ENCODE assay signal across 11 cellular contexts in the genomic region with DNA sequence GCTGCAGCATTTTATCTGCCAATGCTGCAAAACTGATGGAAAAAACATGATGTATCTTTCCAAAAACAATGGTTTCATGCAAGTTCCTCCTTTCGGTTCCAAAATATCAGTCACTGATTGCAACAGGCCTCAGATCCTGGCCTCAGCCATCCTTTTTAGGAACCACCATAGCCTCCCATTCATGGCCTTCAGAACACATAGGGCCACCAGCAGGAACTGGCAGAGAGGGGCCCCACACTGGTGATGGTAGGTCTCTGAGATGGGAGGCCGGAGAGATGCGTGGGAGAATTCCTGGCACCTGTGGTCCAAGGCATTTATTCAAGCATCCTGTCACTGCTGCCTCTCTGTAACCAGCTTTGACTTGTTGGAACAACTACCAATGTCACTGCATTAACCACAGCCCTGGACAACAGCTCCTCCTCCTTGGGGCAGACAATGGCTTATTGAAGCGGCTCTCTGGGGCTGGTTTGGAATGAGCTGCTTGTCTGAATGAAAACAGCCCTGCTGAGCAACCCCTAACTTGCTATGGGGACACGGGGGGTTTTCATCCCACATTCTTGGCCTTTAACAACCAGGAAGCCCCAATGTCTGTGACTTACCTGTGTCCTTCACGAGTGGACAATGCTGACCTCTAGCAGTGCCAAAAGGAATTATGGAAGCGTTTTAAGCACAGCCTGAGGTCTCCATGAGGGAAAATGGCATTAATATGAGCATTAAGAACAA.
A peak's percentile ranks its signal among the peaks of the same experiment; 100 is the strongest.
DNase-seq lines count a peak whose midpoint lies in the region; ATAC-seq, FAIRE-seq and TF ChIP-seq lines count a peak whose summit lies in the region.
"Had no signal": no experiment of that assay in that cellular context is flagged by ENCODE, and none has a peak within 500 bp of the region (broad histone marks: within the 10 kb centered on the region; RNA-seq: fewer than 3 reads in every experiment).

No MANE protein-coding gene starts in this region.

- H3K36me3 ChIP-seq in OCI-LY1 (ENCODE audit: insufficient read depth, low read length), result no peaks in the 10 kb centered on the region
- H3K36me3 ChIP-seq in ectodermal cell (ENCODE audit: control insufficient read depth, insufficient read depth, low read length), result no peaks in the 10 kb centered on the region
- no peaks in the 10 kb centered on the region for H3K36me3 ChIP-seq in upper lobe of right lung
- H3K36me3 ChIP-seq: thyroid gland had no signal

- H3K9me2 ChIP-seq in OCI-LY1 (ENCODE audit: low read depth, low read length), result no peaks in the 10 kb centered on the region

- TF ChIP-seq CTCF in OCI-LY1 (IDR thresholded peaks at IDR 0.05; ENCODE audit: low read length) (no peak), mesothelial cell of epicardium (IDR thresholded peaks at IDR 0.05; ENCODE audit: unreplicated experiment) (no peak), upper lobe of right lung (IDR thresholded peaks at IDR 0.05) (no peak)

- H3K27me3 ChIP-seq in OCI-LY1 (ENCODE audit: insufficient read depth, low read length), result no peaks in the 10 kb centered on the region
- no peaks in the 10 kb centered on the region for H3K27me3 ChIP-seq in ectodermal cell (ENCODE audit: control insufficient read depth, insufficient read depth, low read length, poor library complexity, severe bottlenecking)
- no peaks in the 10 kb centered on the region for H3K27me3 ChIP-seq in upper lobe of right lung
- H3K27me3 ChIP-seq: thyroid gland had no signal

- no peak for DNase-seq in mesothelial cell of epicardium (ENCODE audit: low spot score in 2 of 2, unreplicated experiment in 2 of 2)
- DNase-seq in upper lobe of right lung, result no peak
- DNase-seq in cerebellum (ENCODE audit: low spot score), result no peak
- no peak for DNase-seq in urothelium cell line (ENCODE audit: low spot score)
- DNase-seq: activated naive CD8-positive, alpha-beta T cell treated with anti-CD3 and anti-CD28 coated beads, Interleukin-2, amount 10 ng/mL, durations not matched to agents 7 days and 5 days; NCI-H446 treated with DMSO at 0.1 percent for 48 hours; stimulated activated CD4-positive, alpha-beta T cell treated with anti-CD3 and anti-CD28 coated beads, Interleukin-12 subunit alpha, Interleukin-12 subunit beta, amount 100 ng/mL, for 4 hours; thyroid gland had no signal

- H3K27ac ChIP-seq in OCI-LY1 (ENCODE audit: low read depth, low read length, poor library complexity, severe bottlenecking) (peak overlapping the region; percentile 56), ectodermal cell (ENCODE audit: insufficient read depth, low read depth, low read length, poor library complexity, severe bottlenecking) (peak overlapping the region; percentile 9), upper lobe of right lung (no peak overlapping the region)

- H3K27me3 Mint-ChIP-seq in mesothelial cell of epicardium (ENCODE audit: low read depth), result no peaks in the 10 kb centered on the region

- no peak overlapping the region for H3K9ac ChIP-seq in OCI-LY1 (ENCODE audit: low read length)

- H3K9me3 ChIP-seq in OCI-LY1 (ENCODE audit: low read length) (no peaks in the 10 kb centered on the region), ectodermal cell (ENCODE audit: control insufficient read depth, low read length) (no peaks in the 10 kb centered on the region), upper lobe of right lung (no peaks in the 10 kb centered on the region)
- H3K9me3 ChIP-seq: thyroid gland had no signal

- H3K27ac Mint-ChIP-seq in mesothelial cell of epicardium, result peak overlapping the region; percentile 62
- H3K27ac Mint-ChIP-seq: activated naive CD8-positive, alpha-beta T cell treated with anti-CD3 and anti-CD28 coated beads, Interleukin-2, amount 10 ng/mL, durations not matched to agents 7 days and 5 days had no signal

- no peaks in the 10 kb centered on the region for H3K9me3 Mint-ChIP-seq in mesothelial cell of epicardium
- H3K9me3 Mint-ChIP-seq: activated naive CD8-positive, alpha-beta T cell treated with anti-CD3 and anti-CD28 coated beads, Interleukin-2, amount 10 ng/mL, durations not matched to agents 7 days and 5 days had no signal

- WGBS in ectodermal cell, 2 experiments, result 61 to 64% methylated on average over 7 of the region's 7 CpGs

- H4K20me1 ChIP-seq in OCI-LY1 (ENCODE audit: insufficient read depth, low read length), result no peaks in the 10 kb centered on the region

- no peak overlapping the region for H3K4me3 ChIP-seq in OCI-LY1 (ENCODE audit: low read depth, low read length, poor library complexity, severe bottlenecking)
- no peak overlapping the region for H3K4me3 ChIP-seq in ectodermal cell (ENCODE audit: insufficient read depth, low read depth, low read length)
- H3K4me3 ChIP-seq in upper lobe of right lung, result no peak overlapping the region
- H3K4me3 ChIP-seq: thyroid gland had no signal

- no peak overlapping the region for H3K4me3 Mint-ChIP-seq in mesothelial cell of epicardium
- H3K4me3 Mint-ChIP-seq: activated naive CD8-positive, alpha-beta T cell treated with anti-CD3 and anti-CD28 coated beads, Interleukin-2, amount 10 ng/mL, durations not matched to agents 7 days and 5 days had no signal

- FAIRE-seq in urothelium cell line (lab: Jason Lieb, UNC), result no peak

- H3K36me3 Mint-ChIP-seq in mesothelial cell of epicardium, result no peaks in the 10 kb centered on the region
- H3K36me3 Mint-ChIP-seq: activated naive CD8-positive, alpha-beta T cell treated with anti-CD3 and anti-CD28 coated beads, Interleukin-2, amount 10 ng/mL, durations not matched to agents 7 days and 5 days had no signal

- no peaks in the 10 kb centered on the region for H3K79me2 ChIP-seq in OCI-LY1 (ENCODE audit: insufficient read depth, low read length)

- no peak overlapping the region for H3K4me2 ChIP-seq in OCI-LY1 (ENCODE audit: low read length)

- no peaks in the 10 kb centered on the region for H3F3A ChIP-seq in OCI-LY1 (ENCODE audit: insufficient read depth, low read length)

- H2AFZ ChIP-seq in OCI-LY1 (ENCODE audit: low read length), result no peak overlapping the region

- intact Hi-C loops in upper lobe of right lung (cut with DNase I), result no loop called here

- H3K4me1 ChIP-seq in OCI-LY1 (ENCODE audit: insufficient read depth, low read length, severe bottlenecking), result peaks cover 41% of the 10 kb centered on the region
- H3K4me1 ChIP-seq in ectodermal cell (ENCODE audit: control insufficient read depth, insufficient read depth, low read length), result peaks cover 21% of the 10 kb centered on the region
- H3K4me1 ChIP-seq in upper lobe of right lung, result peaks cover 8% of the 10 kb centered on the region

- H3K4me1 Mint-ChIP-seq in mesothelial cell of epicardium, result peaks cover 53% of the 10 kb centered on the region

- ATAC-seq in upper lobe of right lung, result peak; percentile 64
- no peak for ATAC-seq in GM21576 (IDR thresholded peaks at IDR 0.05; ENCODE audit: unreplicated experiment)
